14 cellular contexts compared by ENCODE assay signal in genomic region chr1:117363591-117364048, GRCh38. TPM values are rescaled to one million over a fixed set of nuclear protein-coding genes. Genes with fewer than 3 reads are reported as not detected.
A peak's percentile ranks its signal among the peaks of the same experiment; 100 is the strongest.
DNase-seq lines count a peak whose midpoint lies in the region; ATAC-seq and TF ChIP-seq lines count a peak whose summit lies in the region.
"Had no signal": no experiment of that assay in that cellular context is flagged by ENCODE, and none has a peak within 500 bp of the region (broad histone marks: within the 10 kb centered on the region; RNA-seq: fewer than 3 reads in every experiment).

No MANE protein-coding gene starts in this region.

- H3K4me3 Mint-ChIP-seq in activated T-cell treated with anti-CD3 and anti-CD28 coated beads, Interleukin-2, amount 50 U/mL, for 72 hours = peak overlapping the region; percentile 19 to 79
- H3K4me3 Mint-ChIP-seq in activated T-cell treated with anti-CD3 and anti-CD28 coated beads, Interleukin-2, amount 50 U/mL, for 4 hours = no peak overlapping the region

- TF ChIP-seq CTCF in NB4 (IDR thresholded peaks at IDR 0.05; ENCODE audit: low read depth, low read length) = no peak

- no peak for TF ChIP-seq POLR2A in NB4 (IDR thresholded peaks at IDR 0.05; ENCODE audit: extremely low read depth, insufficient read length)

- H3K27me3 Mint-ChIP-seq in activated T-cell treated with anti-CD3 and anti-CD28 coated beads, Interleukin-2, amount 50 U/mL, for 72 hours (ENCODE audit: low read depth) = no peaks in the 10 kb centered on the region
- no peaks in the 10 kb centered on the region for H3K27me3 Mint-ChIP-seq in activated T-cell treated with anti-CD3 and anti-CD28 coated beads, Interleukin-2, amount 50 U/mL, for 4 hours (ENCODE audit: low read depth)

- ATAC-seq in activated T-cell treated with anti-CD3 and anti-CD28 coated beads, Interleukin-2, amount 50 U/mL, for 72 hours (replicated peaks in 1 of 2) = peak; percentile 17 to 27
- no peak for ATAC-seq in activated T-cell treated with anti-CD3 and anti-CD28 coated beads, Interleukin-2, amount 50 U/mL, for 4 hours
- ATAC-seq in HG02840 (IDR thresholded peaks at IDR 0.05; ENCODE audit: low FRiP score, unreplicated experiment) = no peak
- ATAC-seq: psoas muscle had no signal

- H3K9me3 ChIP-seq in esophagus (ENCODE audit: control insufficient read depth in 2 of 2, insufficient read depth in 1 of 2, low read depth in 1 of 2, low read length in 1 of 2) = no peaks in the 10 kb centered on the region
- H3K9me3 ChIP-seq in skeletal muscle tissue (ENCODE audit: control insufficient read depth in 3 of 3, low read length in 3 of 3) = no peaks in the 10 kb centered on the region
- H3K9me3 ChIP-seq: psoas muscle, transverse colon had no signal

- no peak overlapping the region for H3K4me3 ChIP-seq in NB4 (ENCODE audit: low read depth, low read length)
- H3K4me3 ChIP-seq in esophagus (ENCODE audit: low read depth in 1 of 2, low read length in 2 of 2) = no peak overlapping the region
- peak overlapping the region; percentile 6 to 30 (median 28) for H3K4me3 ChIP-seq in skeletal muscle tissue (ENCODE audit: low read length in 3 of 3)
- H3K4me3 ChIP-seq: psoas muscle, transverse colon had no signal

- DNase-seq in activated T-cell treated with anti-CD3 and anti-CD28 coated beads, Interleukin-2, amount 50 U/mL, for 72 hours = peak; percentile 40 to 49
- no peak for DNase-seq in activated T-cell treated with anti-CD3 and anti-CD28 coated beads, Interleukin-2, amount 50 U/mL, for 4 hours
- DNase-seq in NB4 (ENCODE audit: low read depth) (peak; percentile 13), NCI-H1694 (lab: John Stamatoyannopoulos, UW) (no peak), NCI-H2171 (lab: John Stamatoyannopoulos, UW) (no peak)
- DNase-seq: activated CD4-positive, CD25-positive, alpha-beta regulatory T cell treated with anti-CD3 and anti-CD28 coated beads, Interleukin-2, amount 50 U/mL, for 72 hours; amygdala; NCI-H2107; psoas muscle; stimulated activated CD4-positive, alpha-beta T cell treated with anti-CD3 and anti-CD28 coated beads, Interleukin-1b, Interleukin-23, amount 100 ng/mL, for 48 hours; transverse colon had no signal

- H3K27me3 ChIP-seq in esophagus (ENCODE audit: control insufficient read depth in 1 of 2, insufficient read depth in 2 of 2, low read length in 2 of 2) (no peaks in the 10 kb centered on the region), skeletal muscle tissue (ENCODE audit: control insufficient read depth in 3 of 3, insufficient read depth in 3 of 3, low read length in 3 of 3) (no peaks in the 10 kb centered on the region)
- H3K27me3 ChIP-seq: transverse colon had no signal

- H3K27ac Mint-ChIP-seq in activated T-cell treated with anti-CD3 and anti-CD28 coated beads, Interleukin-2, amount 50 U/mL, for 72 hours = peak overlapping the region; percentile 80

- 54 to 60% methylated on average over 6 of the region's 6 CpGs for WGBS in esophagus, 2 donors

- H3K36me3 Mint-ChIP-seq in activated T-cell treated with anti-CD3 and anti-CD28 coated beads, Interleukin-2, amount 50 U/mL, for 72 hours (ENCODE audit: insufficient read depth in 2 of 2) = peaks cover 2 to 8% of the 10 kb centered on the region in 2 donors
- no peaks in the 10 kb centered on the region for H3K36me3 Mint-ChIP-seq in activated T-cell treated with anti-CD3 and anti-CD28 coated beads, Interleukin-2, amount 50 U/mL, for 4 hours (ENCODE audit: insufficient read depth)

- no peaks in the 10 kb centered on the region for H3K9me3 Mint-ChIP-seq in activated T-cell treated with anti-CD3 and anti-CD28 coated beads, Interleukin-2, amount 50 U/mL, for 72 hours
- no peaks in the 10 kb centered on the region for H3K9me3 Mint-ChIP-seq in activated T-cell treated with anti-CD3 and anti-CD28 coated beads, Interleukin-2, amount 50 U/mL, for 4 hours

- peaks cover 62% of the 10 kb centered on the region for H3K4me1 Mint-ChIP-seq in activated T-cell treated with anti-CD3 and anti-CD28 coated beads, Interleukin-2, amount 50 U/mL, for 72 hours (ENCODE audit: low read depth)
- peaks cover 66% of the 10 kb centered on the region for H3K4me1 Mint-ChIP-seq in activated T-cell treated with anti-CD3 and anti-CD28 coated beads, Interleukin-2, amount 50 U/mL, for 4 hours (ENCODE audit: low read depth)

- H3K4me1 ChIP-seq in esophagus (ENCODE audit: control insufficient read depth in 2 of 2, insufficient read depth in 2 of 2, low read length in 1 of 2) = peaks cover 3 to 8% of the 10 kb centered on the region in 2 donors
- peaks cover 8 to 26% (median 12%) of the 10 kb centered on the region in 3 donors for H3K4me1 ChIP-seq in skeletal muscle tissue (ENCODE audit: control insufficient read depth in 3 of 3, insufficient read depth in 3 of 3, low read length in 3 of 3)

- H3K36me3 ChIP-seq in esophagus (ENCODE audit: control insufficient read depth in 2 of 2, insufficient read depth in 2 of 2, low read length in 1 of 2) (no peaks in the 10 kb centered on the region), skeletal muscle tissue (ENCODE audit: control insufficient read depth in 3 of 3, insufficient read depth in 3 of 3, low read length in 3 of 3) (no peaks in the 10 kb centered on the region)
- H3K36me3 ChIP-seq: transverse colon had no signal

- H3K27ac ChIP-seq in esophagus (ENCODE audit: low read depth in 2 of 2, low read length in 1 of 2) (peak overlapping the region; percentile 20 to 81), skeletal muscle tissue (ENCODE audit: low read depth, low read length) (no peak overlapping the region)
- H3K27ac ChIP-seq: psoas muscle, transverse colon had no signal

- peak overlapping the region in 2 of 3 donors; percentile 17 to 43 for H3K9ac ChIP-seq in skeletal muscle tissue (ENCODE audit: low read depth in 1 of 3, low read length in 3 of 3)

RNA-seq across cellular contexts. Expression of gene MAN1A2, which starts 3.6 kb away (rescaled TPM):
- total RNA-seq in activated T-cell treated with anti-CD3 and anti-CD28 coated beads, Interleukin-2, amount 50 U/mL, for 72 hours = 10 to 100 TPM; 27.6 to 29.1 TPM
- total RNA-seq in activated T-cell treated with anti-CD3 and anti-CD28 coated beads, Interleukin-2, amount 50 U/mL, for 4 hours = 10 to 100 TPM; 18.0 to 20.2 (median 18.1) TPM
- polyA plus RNA-seq in esophagus = 1 to 10 TPM; 4.7 to 6.2 TPM
- total RNA-seq in skeletal muscle tissue = 45.4 TPM

Comparison
In these comparisons a context has a peak if more than half of its experiments do, and no peak if none do; other contexts are left out.
1. ATAC-seq: peak in activated T-cell treated with anti-CD3 and anti-CD28 coated beads, Interleukin-2, amount 50 U/mL, for 72 hours (2 of 2); none in activated T-cell treated with anti-CD3 and anti-CD28 coated beads, Interleukin-2, amount 50 U/mL, for 4 hours (0 of 2) and HG02840 (single experiment).
2. DNase-seq: peak in activated T-cell treated with anti-CD3 and anti-CD28 coated beads, Interleukin-2, amount 50 U/mL, for 72 hours (2 of 2) and NB4 (single experiment); none in activated T-cell treated with anti-CD3 and anti-CD28 coated beads, Interleukin-2, amount 50 U/mL, for 4 hours (single experiment), NCI-H1694 (single experiment) and NCI-H2171 (single experiment).
3. H3K4me3 ChIP-seq: peak in skeletal muscle tissue (3 of 3); none in NB4 (single experiment) and esophagus (0 of 2).